ENCODE assay signal across 7 cellular contexts in the genomic region with DNA sequence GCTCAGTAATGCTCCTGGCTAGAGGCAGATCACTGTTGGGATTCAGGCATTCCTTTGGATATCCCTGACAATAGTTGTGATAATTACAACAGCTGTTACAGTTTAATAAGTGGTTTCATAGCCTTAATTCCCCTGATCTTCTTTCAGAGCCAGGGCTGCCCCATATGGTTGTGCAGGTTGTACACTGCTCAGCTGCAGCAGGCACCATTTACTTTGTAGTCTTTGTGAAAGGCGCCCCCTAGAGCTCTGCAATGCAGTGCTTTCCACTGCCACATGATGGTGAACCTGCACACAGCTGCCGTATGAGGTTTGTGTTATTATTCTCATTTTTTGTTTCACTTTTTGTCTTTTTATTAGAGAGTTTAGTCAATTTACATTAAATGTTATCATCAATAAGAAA.
A peak's percentile ranks its signal among the peaks of the same experiment; 100 is the strongest.
DNase-seq lines count a peak whose midpoint lies in the region; ATAC-seq and TF ChIP-seq lines count a peak whose summit lies in the region.

No MANE protein-coding gene starts in this region.

- no peak for TF ChIP-seq CTCF in GM10248 (IDR thresholded peaks at IDR 0.05; ENCODE audit: control extremely low read depth, extremely low read depth, low read depth, missing control alignments)
- TF ChIP-seq CTCF in foreskin keratinocyte (conservative IDR thresholded peaks at IDR 0.05) = peak; percentile 86

- no peaks in the 10 kb centered on the region for H3K4me1 ChIP-seq in foreskin keratinocyte

- POLR2A ChIA-PET in GM10248 (lab: Yijun Ruan, JAX) = no interaction called here

- DNase-seq in GM10248 (ENCODE audit: extremely low spot score) (peak; percentile 25), RPMI8226 (peak; percentile 77), foreskin keratinocyte (peak; percentile 10 to 42), foreskin melanocyte (no peak)

- CTCF ChIA-PET in GM10248 (lab: Yijun Ruan, JAX) = no interaction called here

- no peak overlapping the region for H3K27ac ChIP-seq in foreskin keratinocyte

- H3K27me3 ChIP-seq in foreskin keratinocyte = peaks cover 32% of the 10 kb centered on the region

- ATAC-seq in GM21360 (IDR thresholded peaks at IDR 0.05; ENCODE audit: unreplicated experiment) (peak; percentile 99), HG03469 (IDR thresholded peaks at IDR 0.05; ENCODE audit: unreplicated experiment) (peak; percentile 92), foreskin keratinocyte (peak; percentile 82)
- no peak for ATAC-seq in activated CD4-positive, CD25-positive, alpha-beta regulatory T cell treated with anti-CD3 and anti-CD28 coated beads, Interleukin-2, amount 50 U/mL, for 24 hours

Comparison
In these comparisons a context has a peak if more than half of its experiments do, and no peak if none do; other contexts are left out.
1. ATAC-seq: peak in GM21360 (single experiment), HG03469 (single experiment) and foreskin keratinocyte (single experiment); none in activated CD4-positive, CD25-positive, alpha-beta regulatory T cell treated with anti-CD3 and anti-CD28 coated beads, Interleukin-2, amount 50 U/mL, for 24 hours (0 of 2).